1 cellular context compared by ENCODE assay signal in the genomic region with DNA sequence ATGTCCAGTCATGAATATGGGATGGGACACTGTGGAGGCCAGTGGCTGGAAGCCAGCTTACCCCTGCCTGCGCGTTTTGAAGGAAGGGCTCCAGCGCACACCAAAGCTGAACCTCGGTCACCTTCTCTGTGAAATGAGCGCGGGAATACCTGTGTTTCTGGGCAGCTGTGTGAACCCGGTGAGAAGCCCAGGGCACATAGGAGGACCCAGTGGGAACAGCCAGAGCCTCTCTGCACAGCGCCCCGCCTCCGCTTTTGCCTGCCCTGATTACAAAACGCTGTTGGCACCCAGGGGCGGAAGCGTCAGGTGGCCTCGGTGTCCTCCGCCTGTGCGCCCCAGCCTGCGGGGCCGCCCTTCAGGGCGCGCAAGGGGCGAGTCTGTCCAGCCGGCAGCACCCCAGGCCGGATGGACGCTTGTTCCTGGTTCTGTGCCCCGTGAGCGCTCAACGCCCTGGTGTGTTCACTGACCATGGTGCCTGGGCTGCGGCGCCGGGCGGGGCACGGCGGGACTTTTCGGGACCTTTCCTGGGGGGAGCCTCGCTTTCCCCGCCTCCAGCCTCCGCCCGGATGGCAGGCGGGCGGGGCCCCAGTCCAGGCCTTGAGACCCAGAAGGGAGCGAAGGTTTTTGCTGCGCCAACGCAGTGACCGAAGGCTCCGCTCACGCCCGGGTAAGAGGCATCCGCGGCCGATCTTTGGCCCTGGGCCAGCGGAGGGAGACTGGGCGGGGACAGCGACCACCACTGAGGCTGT.
TF ChIP-seq lines count a peak whose summit lies in the region.

A gene (plus strand): TSS at position 588 of the 749 bp plus-strand sequence. CDS start 23,895 bp downstream, outside the sequence.

TF ChIP-seq in HepG2, 621 proteins besides CTCF, POLR2A, EP300 and RAD21 (continued from another document and continues in another):
- TF ChIP-seq, protein P1, sequence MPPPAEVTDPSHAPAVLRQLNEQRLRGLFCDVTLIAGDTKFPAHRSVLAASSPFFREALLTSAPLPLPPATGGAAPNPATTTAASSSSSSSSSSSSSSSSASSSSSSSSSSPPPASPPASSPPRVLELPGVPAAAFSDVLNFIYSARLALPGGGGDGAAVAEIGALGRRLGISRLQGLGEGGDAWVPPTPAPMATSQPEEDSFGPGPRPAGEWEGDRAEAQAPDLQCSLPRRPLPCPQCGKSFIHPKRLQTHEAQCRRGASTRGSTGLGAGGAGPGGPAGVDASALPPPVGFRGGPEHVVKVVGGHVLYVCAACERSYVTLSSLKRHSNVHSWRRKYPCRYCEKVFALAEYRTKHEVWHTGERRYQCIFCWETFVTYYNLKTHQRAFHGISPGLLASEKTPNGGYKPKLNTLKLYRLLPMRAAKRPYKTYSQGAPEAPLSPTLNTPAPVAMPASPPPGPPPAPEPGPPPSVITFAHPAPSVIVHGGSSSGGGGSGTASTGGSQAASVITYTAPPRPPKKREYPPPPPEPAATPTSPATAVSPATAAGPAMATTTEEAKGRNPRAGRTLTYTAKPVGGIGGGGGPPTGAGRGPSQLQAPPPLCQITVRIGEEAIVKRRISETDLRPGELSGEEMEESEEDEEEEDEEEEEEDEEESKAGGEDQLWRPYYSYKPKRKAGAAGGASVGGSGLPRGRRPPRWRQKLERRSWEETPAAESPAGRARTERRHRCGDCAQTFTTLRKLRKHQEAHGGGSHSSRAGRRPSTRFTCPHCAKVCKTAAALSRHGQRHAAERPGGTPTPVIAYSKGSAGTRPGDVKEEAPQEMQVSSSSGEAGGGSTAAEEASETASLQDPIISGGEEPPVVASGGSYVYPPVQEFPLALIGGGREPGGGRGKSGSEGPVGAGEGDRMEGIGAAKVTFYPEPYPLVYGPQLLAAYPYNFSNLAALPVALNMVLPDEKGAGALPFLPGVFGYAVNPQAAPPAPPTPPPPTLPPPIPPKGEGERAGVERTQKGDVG (CRISPR knock-in tag; IDR thresholded peaks at IDR 0.05; ENCODE audit: borderline replicate concordance), result peak; percentile 67; the same call in 1 of the 2 replicates
- TF ChIP-seq, protein P2, sequence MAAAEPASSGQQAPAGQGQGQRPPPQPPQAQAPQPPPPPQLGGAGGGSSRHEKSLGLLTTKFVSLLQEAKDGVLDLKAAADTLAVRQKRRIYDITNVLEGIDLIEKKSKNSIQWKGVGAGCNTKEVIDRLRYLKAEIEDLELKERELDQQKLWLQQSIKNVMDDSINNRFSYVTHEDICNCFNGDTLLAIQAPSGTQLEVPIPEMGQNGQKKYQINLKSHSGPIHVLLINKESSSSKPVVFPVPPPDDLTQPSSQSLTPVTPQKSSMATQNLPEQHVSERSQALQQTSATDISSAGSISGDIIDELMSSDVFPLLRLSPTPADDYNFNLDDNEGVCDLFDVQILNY (CRISPR knock-in tag; conservative IDR thresholded peaks at IDR 0.05), result no peak
- TF ChIP-seq TAF15 (IDR thresholded peaks at IDR 0.05; ENCODE audit: low read depth, low read length, poor library complexity, severe bottlenecking) (no peak), RFX1 (IDR thresholded peaks at IDR 0.05) (no peak), MEF2D (CRISPR knock-in tag; IDR thresholded peaks at IDR 0.05) (no peak; the same call in 1 of the 2 replicates), TEAD3 (CRISPR knock-in tag; optimal IDR thresholded peaks at IDR 0.05; ENCODE audit: borderline replicate concordance) (no peak), ZNF17 (CRISPR knock-in tag; IDR thresholded peaks at IDR 0.05) (no peak), CC2D1A (CRISPR knock-in tag; IDR thresholded peaks at IDR 0.05) (no peak), SMARCE1 (IDR thresholded peaks at IDR 0.05; ENCODE audit: borderline replicate concordance) (no peak), HDAC2 (CRISPR knock-in tag; IDR thresholded peaks at IDR 0.05) (peak; percentile 64), ZNF569 (CRISPR knock-in tag; IDR thresholded peaks at IDR 0.05; ENCODE audit: borderline replicate concordance) (no peak), MEIS1 (CRISPR knock-in tag; IDR thresholded peaks at IDR 0.05; ENCODE audit: borderline replicate concordance) (no peak), SMARCC2 (IDR thresholded peaks at IDR 0.05) (no peak), ZNF121 (CRISPR knock-in tag; IDR thresholded peaks at IDR 0.05) (no peak), ZNF589 (CRISPR knock-in tag; conservative IDR thresholded peaks at IDR 0.05) (no peak), ZNF713 (CRISPR knock-in tag; IDR thresholded peaks at IDR 0.05) (no peak), XBP1 (CRISPR knock-in tag; IDR thresholded peaks at IDR 0.05) (no peak), SRSF4 (IDR thresholded peaks at IDR 0.05; ENCODE audit: low read depth, low read length, poor library complexity, severe bottlenecking) (no peak), RORA (CRISPR knock-in tag; IDR thresholded peaks at IDR 0.05) (no peak), TSC22D2 (CRISPR knock-in tag; IDR thresholded peaks at IDR 0.05; ENCODE audit: borderline replicate concordance) (no peak), REL (CRISPR knock-in tag; conservative IDR thresholded peaks at IDR 0.05) (no peak), HDAC6 (IDR thresholded peaks at IDR 0.05; ENCODE audit: low read depth, low read length) (no peak), PTBP1 (IDR thresholded peaks at IDR 0.05; ENCODE audit: low read depth, low read length, poor library complexity, severe bottlenecking) (no peak), KAT8 (CRISPR knock-in tag; IDR thresholded peaks at IDR 0.05) (peak; percentile 74; the same call in 1 of the 2 replicates), SETDB1 (CRISPR knock-in tag; IDR thresholded peaks at IDR 0.05; ENCODE audit: borderline replicate concordance) (no peak), SMAD1 (CRISPR knock-in tag; IDR thresholded peaks at IDR 0.05; ENCODE audit: borderline replicate concordance, low read depth) (peak; percentile 95), HOXA9 (CRISPR knock-in tag; IDR thresholded peaks at IDR 0.05; ENCODE audit: borderline replicate concordance) (no peak), ZMYM2 (CRISPR knock-in tag; IDR thresholded peaks at IDR 0.05) (no peak), SAFB2 (CRISPR knock-in tag; IDR thresholded peaks at IDR 0.05; ENCODE audit: borderline replicate concordance, low read depth) (no peak), ZNF350 (CRISPR knock-in tag; IDR thresholded peaks at IDR 0.05; ENCODE audit: borderline replicate concordance, low read depth) (peak; percentile 66; the same call in 1 of the 2 replicates)
- TF ChIP-seq, protein P3, sequence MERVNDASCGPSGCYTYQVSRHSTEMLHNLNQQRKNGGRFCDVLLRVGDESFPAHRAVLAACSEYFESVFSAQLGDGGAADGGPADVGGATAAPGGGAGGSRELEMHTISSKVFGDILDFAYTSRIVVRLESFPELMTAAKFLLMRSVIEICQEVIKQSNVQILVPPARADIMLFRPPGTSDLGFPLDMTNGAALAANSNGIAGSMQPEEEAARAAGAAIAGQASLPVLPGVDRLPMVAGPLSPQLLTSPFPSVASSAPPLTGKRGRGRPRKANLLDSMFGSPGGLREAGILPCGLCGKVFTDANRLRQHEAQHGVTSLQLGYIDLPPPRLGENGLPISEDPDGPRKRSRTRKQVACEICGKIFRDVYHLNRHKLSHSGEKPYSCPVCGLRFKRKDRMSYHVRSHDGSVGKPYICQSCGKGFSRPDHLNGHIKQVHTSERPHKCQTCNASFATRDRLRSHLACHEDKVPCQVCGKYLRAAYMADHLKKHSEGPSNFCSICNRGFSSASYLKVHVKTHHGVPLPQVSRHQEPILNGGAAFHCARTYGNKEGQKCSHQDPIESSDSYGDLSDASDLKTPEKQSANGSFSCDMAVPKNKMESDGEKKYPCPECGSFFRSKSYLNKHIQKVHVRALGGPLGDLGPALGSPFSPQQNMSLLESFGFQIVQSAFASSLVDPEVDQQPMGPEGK (CRISPR knock-in tag; IDR thresholded peaks at IDR 0.05), result peak; percentile 96
- TF ChIP-seq, protein P4, sequence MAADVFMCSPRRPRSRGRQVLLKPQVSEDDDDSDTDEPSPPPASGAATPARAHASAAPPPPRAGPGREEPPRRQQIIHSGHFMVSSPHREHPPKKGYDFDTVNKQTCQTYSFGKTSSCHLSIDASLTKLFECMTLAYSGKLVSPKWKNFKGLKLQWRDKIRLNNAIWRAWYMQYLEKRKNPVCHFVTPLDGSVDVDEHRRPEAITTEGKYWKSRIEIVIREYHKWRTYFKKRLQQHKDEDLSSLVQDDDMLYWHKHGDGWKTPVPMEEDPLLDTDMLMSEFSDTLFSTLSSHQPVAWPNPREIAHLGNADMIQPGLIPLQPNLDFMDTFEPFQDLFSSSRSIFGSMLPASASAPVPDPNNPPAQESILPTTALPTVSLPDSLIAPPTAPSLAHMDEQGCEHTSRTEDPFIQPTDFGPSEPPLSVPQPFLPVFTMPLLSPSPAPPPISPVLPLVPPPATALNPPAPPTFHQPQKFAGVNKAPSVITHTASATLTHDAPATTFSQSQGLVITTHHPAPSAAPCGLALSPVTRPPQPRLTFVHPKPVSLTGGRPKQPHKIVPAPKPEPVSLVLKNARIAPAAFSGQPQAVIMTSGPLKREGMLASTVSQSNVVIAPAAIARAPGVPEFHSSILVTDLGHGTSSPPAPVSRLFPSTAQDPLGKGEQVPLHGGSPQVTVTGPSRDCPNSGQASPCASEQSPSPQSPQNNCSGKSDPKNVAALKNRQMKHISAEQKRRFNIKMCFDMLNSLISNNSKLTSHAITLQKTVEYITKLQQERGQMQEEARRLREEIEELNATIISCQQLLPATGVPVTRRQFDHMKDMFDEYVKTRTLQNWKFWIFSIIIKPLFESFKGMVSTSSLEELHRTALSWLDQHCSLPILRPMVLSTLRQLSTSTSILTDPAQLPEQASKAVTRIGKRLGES (CRISPR knock-in tag; IDR thresholded peaks at IDR 0.05; ENCODE audit: borderline replicate concordance), result no peak
- TF ChIP-seq, protein P5, sequence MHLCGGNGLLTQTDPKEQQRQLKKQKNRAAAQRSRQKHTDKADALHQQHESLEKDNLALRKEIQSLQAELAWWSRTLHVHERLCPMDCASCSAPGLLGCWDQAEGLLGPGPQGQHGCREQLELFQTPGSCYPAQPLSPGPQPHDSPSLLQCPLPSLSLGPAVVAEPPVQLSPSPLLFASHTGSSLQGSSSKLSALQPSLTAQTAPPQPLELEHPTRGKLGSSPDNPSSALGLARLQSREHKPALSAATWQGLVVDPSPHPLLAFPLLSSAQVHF (CRISPR knock-in tag; IDR thresholded peaks at IDR 0.05), result no peak
- TF ChIP-seq, protein P6, sequence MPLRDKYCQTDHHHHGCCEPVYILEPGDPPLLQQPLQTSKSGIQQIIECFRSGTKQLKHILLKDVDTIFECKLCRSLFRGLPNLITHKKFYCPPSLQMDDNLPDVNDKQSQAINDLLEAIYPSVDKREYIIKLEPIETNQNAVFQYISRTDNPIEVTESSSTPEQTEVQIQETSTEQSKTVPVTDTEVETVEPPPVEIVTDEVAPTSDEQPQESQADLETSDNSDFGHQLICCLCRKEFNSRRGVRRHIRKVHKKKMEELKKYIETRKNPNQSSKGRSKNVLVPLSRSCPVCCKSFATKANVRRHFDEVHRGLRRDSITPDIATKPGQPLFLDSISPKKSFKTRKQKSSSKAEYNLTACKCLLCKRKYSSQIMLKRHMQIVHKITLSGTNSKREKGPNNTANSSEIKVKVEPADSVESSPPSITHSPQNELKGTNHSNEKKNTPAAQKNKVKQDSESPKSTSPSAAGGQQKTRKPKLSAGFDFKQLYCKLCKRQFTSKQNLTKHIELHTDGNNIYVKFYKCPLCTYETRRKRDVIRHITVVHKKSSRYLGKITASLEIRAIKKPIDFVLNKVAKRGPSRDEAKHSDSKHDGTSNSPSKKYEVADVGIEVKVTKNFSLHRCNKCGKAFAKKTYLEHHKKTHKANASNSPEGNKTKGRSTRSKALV (CRISPR knock-in tag; IDR thresholded peaks at IDR 0.05), result peak; percentile 99
- TF ChIP-seq, protein P7, sequence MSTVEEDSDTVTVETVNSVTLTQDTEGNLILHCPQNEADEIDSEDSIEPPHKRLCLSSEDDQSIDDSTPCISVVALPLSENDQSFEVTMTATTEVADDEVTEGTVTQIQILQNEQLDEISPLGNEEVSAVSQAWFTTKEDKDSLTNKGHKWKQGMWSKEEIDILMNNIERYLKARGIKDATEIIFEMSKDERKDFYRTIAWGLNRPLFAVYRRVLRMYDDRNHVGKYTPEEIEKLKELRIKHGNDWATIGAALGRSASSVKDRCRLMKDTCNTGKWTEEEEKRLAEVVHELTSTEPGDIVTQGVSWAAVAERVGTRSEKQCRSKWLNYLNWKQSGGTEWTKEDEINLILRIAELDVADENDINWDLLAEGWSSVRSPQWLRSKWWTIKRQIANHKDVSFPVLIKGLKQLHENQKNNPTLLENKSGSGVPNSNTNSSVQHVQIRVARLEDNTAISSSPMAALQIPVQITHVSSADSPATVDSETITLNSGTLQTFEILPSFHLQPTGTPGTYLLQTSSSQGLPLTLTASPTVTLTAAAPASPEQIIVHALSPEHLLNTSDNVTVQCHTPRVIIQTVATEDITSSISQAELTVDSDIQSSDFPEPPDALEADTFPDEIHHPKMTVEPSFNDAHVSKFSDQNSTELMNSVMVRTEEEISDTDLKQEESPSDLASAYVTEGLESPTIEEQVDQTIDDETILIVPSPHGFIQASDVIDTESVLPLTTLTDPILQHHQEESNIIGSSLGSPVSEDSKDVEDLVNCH (CRISPR knock-in tag; IDR thresholded peaks at IDR 0.05), result no peak
- TF ChIP-seq, protein P8, sequence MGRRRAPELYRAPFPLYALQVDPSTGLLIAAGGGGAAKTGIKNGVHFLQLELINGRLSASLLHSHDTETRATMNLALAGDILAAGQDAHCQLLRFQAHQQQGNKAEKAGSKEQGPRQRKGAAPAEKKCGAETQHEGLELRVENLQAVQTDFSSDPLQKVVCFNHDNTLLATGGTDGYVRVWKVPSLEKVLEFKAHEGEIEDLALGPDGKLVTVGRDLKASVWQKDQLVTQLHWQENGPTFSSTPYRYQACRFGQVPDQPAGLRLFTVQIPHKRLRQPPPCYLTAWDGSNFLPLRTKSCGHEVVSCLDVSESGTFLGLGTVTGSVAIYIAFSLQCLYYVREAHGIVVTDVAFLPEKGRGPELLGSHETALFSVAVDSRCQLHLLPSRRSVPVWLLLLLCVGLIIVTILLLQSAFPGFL (CRISPR knock-in tag; IDR thresholded peaks at IDR 0.05), result no peak
- TF ChIP-seq, protein P9, sequence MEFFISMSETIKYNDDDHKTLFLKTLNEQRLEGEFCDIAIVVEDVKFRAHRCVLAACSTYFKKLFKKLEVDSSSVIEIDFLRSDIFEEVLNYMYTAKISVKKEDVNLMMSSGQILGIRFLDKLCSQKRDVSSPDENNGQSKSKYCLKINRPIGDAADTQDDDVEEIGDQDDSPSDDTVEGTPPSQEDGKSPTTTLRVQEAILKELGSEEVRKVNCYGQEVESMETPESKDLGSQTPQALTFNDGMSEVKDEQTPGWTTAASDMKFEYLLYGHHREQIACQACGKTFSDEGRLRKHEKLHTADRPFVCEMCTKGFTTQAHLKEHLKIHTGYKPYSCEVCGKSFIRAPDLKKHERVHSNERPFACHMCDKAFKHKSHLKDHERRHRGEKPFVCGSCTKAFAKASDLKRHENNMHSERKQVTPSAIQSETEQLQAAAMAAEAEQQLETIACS (CRISPR knock-in tag; IDR thresholded peaks at IDR 0.05), result no peak
- TF ChIP-seq, protein P10, sequence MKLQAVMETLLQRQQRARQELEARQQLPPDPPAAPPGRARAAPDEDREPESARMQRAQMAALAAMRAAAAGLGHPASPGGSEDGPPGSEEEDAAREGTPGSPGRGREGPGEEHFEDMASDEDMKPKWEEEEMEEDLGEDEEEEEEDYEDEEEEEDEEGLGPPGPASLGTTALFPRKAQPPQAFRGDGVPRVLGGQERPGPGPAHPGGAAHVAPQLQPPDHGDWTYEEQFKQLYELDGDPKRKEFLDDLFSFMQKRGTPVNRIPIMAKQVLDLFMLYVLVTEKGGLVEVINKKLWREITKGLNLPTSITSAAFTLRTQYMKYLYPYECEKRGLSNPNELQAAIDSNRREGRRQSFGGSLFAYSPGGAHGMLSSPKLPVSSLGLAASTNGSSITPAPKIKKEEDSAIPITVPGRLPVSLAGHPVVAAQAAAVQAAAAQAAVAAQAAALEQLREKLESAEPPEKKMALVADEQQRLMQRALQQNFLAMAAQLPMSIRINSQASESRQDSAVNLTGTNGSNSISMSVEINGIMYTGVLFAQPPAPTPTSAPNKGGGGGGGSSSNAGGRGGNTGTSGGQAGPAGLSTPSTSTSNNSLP (IDR thresholded peaks at IDR 0.05; ENCODE audit: low read depth, low read length), result no peak
